Comparison of ENCODE assay signal across 25 cellular contexts in genomic region chr1:6761338-6761737, GRCh38.
"Had no signal": no experiment of that assay in that cellular context is flagged by ENCODE, and none has a peak within 500 bp of the region (broad histone marks: within the 10 kb centered on the region; RNA-seq: fewer than 3 reads in every experiment).

No MANE protein-coding gene starts in this region.

- H3K4me1 ChIP-seq: gastrocnemius medialis, heart right ventricle, left ventricle myocardium inferior, lower lobe of right lung had no signal

- DNase-seq: dermis blood vessel endothelial cell; dorsolateral prefrontal cortex; effector CD8-positive, alpha-beta T cell; effector memory CD8-positive, alpha-beta T cell; endodermal cell; erythroblast; esophagus squamous epithelium; foreskin fibroblast; foreskin melanocyte; gastrocnemius medialis; glutamatergic neuron; head of caudate nucleus; heart right ventricle; hippocampal formation; left cardiac atrium; left ventricle myocardium inferior; lower lobe of right lung; mesenchymal stem cell; mucosa of descending colon; naive B cell had no signal

- FAIRE-seq: colon, endometrium, islet of Langerhans had no signal

- H3K4me3 ChIP-seq: coronary artery, dorsolateral prefrontal cortex, esophagus squamous epithelium, gastrocnemius medialis, heart right ventricle, left ventricle myocardium inferior, lower lobe of right lung, mucosa of descending colon had no signal

- H3K9me3 ChIP-seq: esophagus squamous epithelium, gastrocnemius medialis, heart right ventricle, left ventricle myocardium inferior, lower lobe of right lung, mucosa of descending colon had no signal

- ATAC-seq: effector memory CD8-positive, alpha-beta T cell; gastrocnemius medialis; heart right ventricle; left cardiac atrium; lower lobe of right lung; mucosa of descending colon had no signal

- H3K36me3 ChIP-seq: esophagus squamous epithelium, gastrocnemius medialis, heart right ventricle, left ventricle myocardium inferior, lower lobe of right lung had no signal

- H3K27ac ChIP-seq: coronary artery, dorsolateral prefrontal cortex, epithelial cell of prostate, gastrocnemius medialis, heart right ventricle, left ventricle myocardium inferior, lower lobe of right lung had no signal
